ENCODE assay signal across 22 cellular contexts in genomic region chr7:34488766-34489165, GRCh38.
"Had no signal": no experiment of that assay in that cellular context is flagged by ENCODE, and none has a peak within 500 bp of the region (broad histone marks: within the 10 kb centered on the region; RNA-seq: fewer than 3 reads in every experiment).

No MANE protein-coding gene starts in this region.

- H3K4me3 ChIP-seq: esophagus muscularis mucosa, gastroesophageal sphincter, lung, psoas muscle, spleen, testis, tibial nerve, upper lobe of right lung, vagina had no signal

- H3K4me1 ChIP-seq: esophagus muscularis mucosa, gastroesophageal sphincter, psoas muscle, spleen, tibial nerve, upper lobe of right lung, vagina had no signal

- H3K36me3 ChIP-seq: esophagus muscularis mucosa, gastroesophageal sphincter, neutrophil, spleen, tibial nerve, upper lobe of right lung, vagina had no signal

- H3K27me3 Mint-ChIP-seq: naive thymus-derived CD4-positive, alpha-beta T cell; stimulated activated naive B cell treated with anti-CD40 and anti-IgM and Interleukin-4, amounts not matched to agents 10 μg/mL and 1 μg/mL and 100 μg/mL, for 72 hours; stimulated activated naive CD8-positive, alpha-beta T cell treated with anti-CD3 and anti-CD28 coated beads, Interleukin-15, amount 100 ng/mL, for 72 hours had no signal

- H3K27ac ChIP-seq: epithelial cell of prostate, esophagus muscularis mucosa, gastroesophageal sphincter, neutrophil, psoas muscle, spleen, testis, tibial nerve, upper lobe of right lung, vagina had no signal

- H3K36me3 Mint-ChIP-seq: naive thymus-derived CD4-positive, alpha-beta T cell; stimulated activated naive B cell treated with anti-CD40 and anti-IgM and Interleukin-4, amounts not matched to agents 10 μg/mL and 1 μg/mL and 100 μg/mL, for 72 hours had no signal

- H3K4me3 Mint-ChIP-seq: naive thymus-derived CD4-positive, alpha-beta T cell; stimulated activated naive B cell treated with anti-CD40 and anti-IgM and Interleukin-4, amounts not matched to agents 10 μg/mL and 1 μg/mL and 100 μg/mL, for 72 hours; stimulated activated naive CD8-positive, alpha-beta T cell treated with anti-CD3 and anti-CD28 coated beads, Interleukin-15, amount 100 ng/mL, for 72 hours had no signal

- H3K27ac Mint-ChIP-seq: naive thymus-derived CD4-positive, alpha-beta T cell; stimulated activated naive B cell treated with anti-CD40 and anti-IgM and Interleukin-4, amounts not matched to agents 10 μg/mL and 1 μg/mL and 100 μg/mL, for 72 hours; stimulated activated naive CD8-positive, alpha-beta T cell treated with anti-CD3 and anti-CD28 coated beads, Interleukin-15, amount 100 ng/mL, for 72 hours had no signal

- H3K27me3 ChIP-seq: esophagus muscularis mucosa, gastroesophageal sphincter, neutrophil, spleen, testis, tibial nerve, upper lobe of right lung, vagina had no signal

- H3K4me1 Mint-ChIP-seq: naive thymus-derived CD4-positive, alpha-beta T cell; stimulated activated naive B cell treated with anti-CD40 and anti-IgM and Interleukin-4, amounts not matched to agents 10 μg/mL and 1 μg/mL and 100 μg/mL, for 72 hours; stimulated activated naive CD8-positive, alpha-beta T cell treated with anti-CD3 and anti-CD28 coated beads, Interleukin-15, amount 100 ng/mL, for 72 hours had no signal

- H3K9me3 ChIP-seq: esophagus muscularis mucosa, gastroesophageal sphincter, neutrophil, psoas muscle, testis, tibial nerve, upper lobe of right lung, vagina had no signal

- DNase-seq: effector memory CD4-positive, alpha-beta T cell; left colon; left ventricle myocardium superior; mesenchymal stem cell; naive thymus-derived CD4-positive, alpha-beta T cell; psoas muscle; retina; spleen; stimulated activated CD4-positive, alpha-beta T cell treated with anti-CD3 and anti-CD28 coated beads, Interleukin-15, amount 100 ng/mL, for 24 hours; stimulated activated CD4-positive, alpha-beta T cell treated with anti-CD3 and anti-CD28 coated beads, Interleukin-1b, Interleukin-23, amount 100 ng/mL, for 48 hours; stimulated activated CD4-positive, alpha-beta T cell treated with anti-CD3 and anti-CD28 coated beads, Interleukin-4, amount 100 ng/mL, for 4 hours; stimulated activated naive B cell treated with anti-CD40 and anti-IgM and Interleukin-4, amounts not matched to agents 10 μg/mL and 1 μg/mL and 100 μg/mL, for 72 hours; stimulated activated naive CD8-positive, alpha-beta T cell treated with anti-CD3 and anti-CD28 coated beads, Interleukin-15, amount 100 ng/mL, for 72 hours; testis; upper lobe of right lung had no signal
